ENCODE assay signal across 8 cellular contexts in genomic region chr5:119072496-119072895, GRCh38. TPM values are rescaled to one million over a fixed set of nuclear protein-coding genes. Genes with fewer than 3 reads are reported as not detected.
DNase-seq lines count a peak whose midpoint lies in the region; ATAC-seq, FAIRE-seq and TF ChIP-seq lines count a peak whose summit lies in the region.

No MANE protein-coding gene starts in this region.

- POLR2A ChIA-PET in activated CD8-positive, alpha-beta T cell treated with anti-CD3 and anti-CD28 coated beads, Interleukin-2, amount 10 ng/mL, durations not matched to agents 7 days and 5 days (lab: Charles Lee): interaction anchor here (1.2 kb wide), 1 partner anchor 292 kb away, joined by 3 read pairs; no protein-coding TSS in a partner anchor

- DNase-seq in activated T-cell treated with anti-CD3 and anti-CD28 coated beads, Interleukin-2, amount 50 U/mL, for 4 hours: no peak
- no peak for DNase-seq in activated T-cell treated with anti-CD3 and anti-CD28 coated beads, Interleukin-2, amount 50 U/mL, for 1 hour
- no peak for DNase-seq in activated CD8-positive, alpha-beta T cell treated with anti-CD3 and anti-CD28 coated beads, Interleukin-2, amount 10 ng/mL, durations not matched to agents 7 days and 5 days
- no peak for DNase-seq in keratinocyte (ENCODE audit: low read depth, low spot score)
- no peak for DNase-seq in suprapubic skin (ENCODE audit: low spot score in 2 of 2)
- no peak for DNase-seq in DMS79 (lab: John Stamatoyannopoulos, UW)

- peak overlapping the region in 2 of 3 experiments; percentile 90 to 91 for H3K4me3 ChIP-seq in keratinocyte (ENCODE audit: control insufficient read depth in 2 of 3, extremely low read depth in 1 of 3, insufficient read depth in 2 of 3, low read depth in 1 of 3, low read length in 3 of 3)
- peak overlapping the region; percentile 60 for H3K4me3 ChIP-seq in suprapubic skin

- H3K9me3 ChIP-seq in keratinocyte (ENCODE audit: control insufficient read depth, low read depth, low read length): no peaks in the 10 kb centered on the region
- no peaks in the 10 kb centered on the region for H3K9me3 ChIP-seq in suprapubic skin

- no peak for TF ChIP-seq EP300 in suprapubic skin (IDR thresholded peaks at IDR 0.05)

- H3K4me2 ChIP-seq in keratinocyte (ENCODE audit: control insufficient read depth, extremely low read depth, insufficient read depth, low read depth, low read length): peak overlapping the region; percentile 86

- peak overlapping the region; percentile 98 for H3K4me3 Mint-ChIP-seq in activated T-cell treated with anti-CD3 and anti-CD28 coated beads, Interleukin-2, amount 50 U/mL, for 4 hours
- H3K4me3 Mint-ChIP-seq in activated CD8-positive, alpha-beta T cell treated with anti-CD3 and anti-CD28 coated beads, Interleukin-2, amount 10 ng/mL, durations not matched to agents 7 days and 5 days: peak overlapping the region; percentile 70

- H2AFZ ChIP-seq in keratinocyte (ENCODE audit: control insufficient read depth, low read length): no peak overlapping the region

- H3K9me3 Mint-ChIP-seq in activated T-cell treated with anti-CD3 and anti-CD28 coated beads, Interleukin-2, amount 50 U/mL, for 4 hours: no peaks in the 10 kb centered on the region
- no peaks in the 10 kb centered on the region for H3K9me3 Mint-ChIP-seq in activated CD8-positive, alpha-beta T cell treated with anti-CD3 and anti-CD28 coated beads, Interleukin-2, amount 10 ng/mL, durations not matched to agents 7 days and 5 days (ENCODE audit: insufficient read depth)

- H3K27ac Mint-ChIP-seq in activated CD8-positive, alpha-beta T cell treated with anti-CD3 and anti-CD28 coated beads, Interleukin-2, amount 10 ng/mL, durations not matched to agents 7 days and 5 days: peak overlapping the region; percentile 70

- CTCF ChIA-PET in activated CD8-positive, alpha-beta T cell treated with anti-CD3 and anti-CD28 coated beads, Interleukin-2, amount 10 ng/mL, durations not matched to agents 7 days and 5 days (lab: Charles Lee): interaction anchor here (1.3 kb wide), 1 partner anchor 17 kb away, joined by 3 read pairs; no protein-coding TSS in a partner anchor

- H3K9ac ChIP-seq in keratinocyte (ENCODE audit: control insufficient read depth, extremely low read depth, insufficient read depth, low read length): peak overlapping the region; percentile 92

- no peaks in the 10 kb centered on the region for H3K27me3 ChIP-seq in keratinocyte (ENCODE audit: control insufficient read depth, extremely low read depth, insufficient read depth, low read length)
- H3K27me3 ChIP-seq in suprapubic skin: no peaks in the 10 kb centered on the region

- peaks cover 20% of the 10 kb centered on the region for H3K79me2 ChIP-seq in keratinocyte (ENCODE audit: control insufficient read depth, insufficient read depth, low read length)

- 58% methylated on average over 2 of the region's 2 CpGs for WGBS in suprapubic skin

- no peak for TF ChIP-seq POLR2A in suprapubic skin (IDR thresholded peaks at IDR 0.05)

- peaks cover 41% of the 10 kb centered on the region for H3K4me1 Mint-ChIP-seq in activated T-cell treated with anti-CD3 and anti-CD28 coated beads, Interleukin-2, amount 50 U/mL, for 4 hours (ENCODE audit: low read depth)
- peaks cover 41% of the 10 kb centered on the region for H3K4me1 Mint-ChIP-seq in activated CD8-positive, alpha-beta T cell treated with anti-CD3 and anti-CD28 coated beads, Interleukin-2, amount 10 ng/mL, durations not matched to agents 7 days and 5 days (ENCODE audit: low read depth)

- no peaks in the 10 kb centered on the region for H3K27me3 Mint-ChIP-seq in activated T-cell treated with anti-CD3 and anti-CD28 coated beads, Interleukin-2, amount 50 U/mL, for 4 hours (ENCODE audit: low read depth)
- no peaks in the 10 kb centered on the region for H3K27me3 Mint-ChIP-seq in activated CD8-positive, alpha-beta T cell treated with anti-CD3 and anti-CD28 coated beads, Interleukin-2, amount 10 ng/mL, durations not matched to agents 7 days and 5 days (ENCODE audit: low read depth)

- ATAC-seq in activated T-cell treated with anti-CD3 and anti-CD28 coated beads, Interleukin-2, amount 50 U/mL, for 4 hours: no peak
- no peak for ATAC-seq in activated CD8-positive, alpha-beta T cell treated with anti-CD3 and anti-CD28 coated beads, Interleukin-2, amount 10 ng/mL, durations not matched to agents 7 days and 5 days
- ATAC-seq in HG03521 (IDR thresholded peaks at IDR 0.05; ENCODE audit: unreplicated experiment): no peak
- no peak for ATAC-seq in GM19023 (IDR thresholded peaks at IDR 0.05; ENCODE audit: unreplicated experiment)

- no peaks in the 10 kb centered on the region for H4K20me1 ChIP-seq in keratinocyte (ENCODE audit: control insufficient read depth, extremely low read depth, insufficient read depth, low read length)

- H3K27ac ChIP-seq in keratinocyte (ENCODE audit: control insufficient read depth, insufficient read depth, low read length) (no peak overlapping the region), suprapubic skin (no peak overlapping the region)

- dilution Hi-C loops in keratinocyte (cut with MboI; ENCODE audit: extremely low pct_ligation_motif_present, low sequenced_read_pairs): no loop called here

- H3K4me1 ChIP-seq in keratinocyte (ENCODE audit: control insufficient read depth, extremely low read depth, insufficient read depth, low read length) (peaks cover 10% of the 10 kb centered on the region), suprapubic skin (peaks cover 44% of the 10 kb centered on the region)

- peaks cover 3% of the 10 kb centered on the region for H3K36me3 Mint-ChIP-seq in activated T-cell treated with anti-CD3 and anti-CD28 coated beads, Interleukin-2, amount 50 U/mL, for 4 hours (ENCODE audit: insufficient read depth)
- peaks cover 8% of the 10 kb centered on the region for H3K36me3 Mint-ChIP-seq in activated CD8-positive, alpha-beta T cell treated with anti-CD3 and anti-CD28 coated beads, Interleukin-2, amount 10 ng/mL, durations not matched to agents 7 days and 5 days (ENCODE audit: low read depth)

- FAIRE-seq in keratinocyte (lab: Jason Lieb, UNC): no peak

- no peaks in the 10 kb centered on the region for H3K9me1 ChIP-seq in keratinocyte (ENCODE audit: control insufficient read depth, extremely low read depth, insufficient read depth, low read length)

- no peaks in the 10 kb centered on the region for H3K36me3 ChIP-seq in keratinocyte (ENCODE audit: control insufficient read depth in 2 of 2, extremely low read depth in 1 of 2, insufficient read depth in 2 of 2, low read length in 2 of 2)
- no peaks in the 10 kb centered on the region for H3K36me3 ChIP-seq in suprapubic skin

- TF ChIP-seq CTCF in keratinocyte (optimal IDR thresholded peaks at IDR 0.05 in 1 of 3, IDR thresholded peaks at IDR 0.05 in 1 of 3, conservative IDR thresholded peaks at IDR 0.05 in 1 of 3; ENCODE audit: extremely low read depth in 1 of 3, insufficient read depth in 2 of 3, low read length in 3 of 3) (no peak), suprapubic skin (IDR thresholded peaks at IDR 0.05) (no peak)

RNA-seq across cellular contexts. Expression of gene DMXL1, which starts 1.6 kb away (rescaled TPM):
- total RNA-seq in activated T-cell treated with anti-CD3 and anti-CD28 coated beads, Interleukin-2, amount 50 U/mL, for 4 hours: 10 to 100 TPM; 16.0 to 27.5 (median 18.7) TPM
- 10 to 100 TPM; 32.3 to 33.9 TPM for total RNA-seq in activated CD8-positive, alpha-beta T cell treated with anti-CD3 and anti-CD28 coated beads, Interleukin-2, amount 10 ng/mL, durations not matched to agents 7 days and 5 days
- polyA plus RNA-seq in keratinocyte: 6.4 to 13.1 TPM (median 12.6 TPM) in 3 replicates
- polyA plus RNA-seq in keratinocyte (2011; ENCODE audit: low read depth): 13.8 TPM
- 4.5 and 8.3 TPM in 2 replicates for polyA plus RNA-seq in keratinocyte (2011; cell fraction: cytosol; rRNA removed)
- polyA plus RNA-seq in keratinocyte (2011; cell fraction: nucleus; rRNA removed): 15.3 and 21.1 TPM in 2 replicates
- 5.2 and 9.6 TPM in 2 replicates for polyA plus RNA-seq in keratinocyte (2012; ENCODE audit: low replicate concordance)
- 5.0 to 37.1 TPM (median 24.4 TPM) in 3 replicates for polyA minus RNA-seq in keratinocyte
- 9.4 TPM for polyA minus RNA-seq in keratinocyte (2011; cell fraction: cytosol; rRNA and poly(A)+ RNA removed)
- 33.6 and 77.4 TPM in 2 replicates for polyA minus RNA-seq in keratinocyte (2011; cell fraction: nucleus; rRNA and poly(A)+ RNA removed)
- total RNA-seq in suprapubic skin: 10 to 100 TPM; 38.8 to 79.1 (median 47.9) TPM
